In genomic region chr1:202806845-202807366, GRCh38 we compare ENCODE assay signal across 1 cellular context.
TF ChIP-seq lines count a peak whose summit lies in the region.

No MANE protein-coding gene starts in this region.

TF ChIP-seq in GM23338, 12 proteins besides CTCF, POLR2A, EP300 and RAD21 (continued from another document):
- TF ChIP-seq ZNF462 (CRISPR knock-in tag; IDR thresholded peaks at IDR 0.05), result no peak
- TF ChIP-seq EZH2 (IDR thresholded peaks at IDR 0.05; ENCODE audit: low read depth, unreplicated experiment), result no peak
- no peak for TF ChIP-seq ETS1 (IDR thresholded peaks at IDR 0.05)
- TF ChIP-seq CREB1 (CRISPR knock-in tag; IDR thresholded peaks at IDR 0.05; ENCODE audit: low read depth), result no peak
- TF ChIP-seq STAT1 (IDR thresholded peaks at IDR 0.05; ENCODE audit: unreplicated experiment), result no peak
